In the genomic region with DNA sequence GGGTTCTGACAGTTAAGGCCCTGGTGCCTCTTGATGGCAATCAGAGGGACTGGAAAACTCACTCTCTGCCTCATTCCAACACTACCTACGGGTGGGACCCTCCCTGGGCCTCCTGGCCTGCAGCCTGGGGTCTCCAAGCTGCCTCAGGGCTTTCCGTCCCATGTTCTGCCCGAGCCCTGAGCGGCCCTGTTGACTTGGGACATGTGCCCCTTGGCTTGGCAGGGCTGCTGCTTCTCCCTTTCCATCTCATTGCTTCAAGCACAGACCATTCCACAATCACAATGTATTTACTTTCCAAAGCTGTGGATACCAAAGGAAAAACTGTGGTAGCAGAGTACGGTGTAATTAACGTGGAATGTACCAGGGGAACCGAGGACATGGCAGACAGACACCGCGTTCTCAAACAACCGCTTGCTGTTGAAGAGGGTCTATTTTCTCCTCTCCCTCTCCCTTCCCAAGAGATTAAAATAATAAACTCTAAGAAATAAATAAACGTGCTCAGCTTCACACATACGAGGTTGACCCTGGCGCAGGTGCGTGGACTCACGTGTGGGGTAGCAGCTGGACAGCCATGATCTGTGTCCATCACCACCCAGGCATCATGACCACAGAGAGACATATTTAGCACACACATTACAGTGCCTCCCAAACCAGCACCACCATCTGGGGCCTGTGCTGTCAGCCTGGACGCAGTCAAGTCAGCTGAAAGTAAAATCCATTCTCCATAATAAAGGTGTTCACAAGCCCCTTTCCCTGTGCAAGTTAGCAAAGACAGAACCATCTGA, we compare ENCODE assay signal across 25 cellular contexts.
DNase-seq lines count a peak whose midpoint lies in the region; ATAC-seq, FAIRE-seq and TF ChIP-seq lines count a peak whose summit lies in the region.
"Had no signal": no experiment of that assay in that cellular context is flagged by ENCODE, and none has a peak within 500 bp of the region (broad histone marks: within the 10 kb centered on the region; RNA-seq: fewer than 3 reads in every experiment).

No MANE protein-coding gene starts in this region.

- ATAC-seq in activated T-cell treated with anti-CD3 and anti-CD28 coated beads, Interleukin-2, amount 50 U/mL, for 72 hours (replicated peaks in 1 of 2): no peak
- no peak for ATAC-seq in CD8-positive, alpha-beta T cell
- ATAC-seq: activated CD8-positive, alpha-beta memory T cell treated with anti-CD3 and anti-CD28 coated beads, Interleukin-2, amount 10 ng/mL, durations not matched to agents 7 days and 5 days had no signal

- POLR2A ChIA-PET in CD8-positive, alpha-beta T cell (lab: Charles Lee): no interaction called here

- H3K36me3 ChIP-seq in BLaER1: no peaks in the 10 kb centered on the region
- H3K36me3 ChIP-seq in kidney (ENCODE audit: control insufficient read depth in 1 of 2, insufficient read depth in 2 of 2, low read length in 2 of 2): no peaks in the 10 kb centered on the region
- H3K36me3 ChIP-seq in CD8-positive, alpha-beta T cell (ENCODE audit: insufficient read depth, low read length): no peaks in the 10 kb centered on the region

- no peaks in the 10 kb centered on the region for H3K9me3 Mint-ChIP-seq in activated T-cell treated with anti-CD3 and anti-CD28 coated beads, Interleukin-2, amount 50 U/mL, for 72 hours
- no peaks in the 10 kb centered on the region for H3K9me3 Mint-ChIP-seq in CD8-positive, alpha-beta T cell
- H3K9me3 Mint-ChIP-seq: activated naive CD4-positive, alpha-beta T cell treated with anti-CD3 and anti-CD28 coated beads for 36 hours; activated T-helper 1 cell treated with anti-CD3 and anti-CD28 coated beads, Interleukin-12 subunit alpha, Interleukin-12 subunit beta, Interleukin-2, Interleukin-4 antibody, amounts not matched to agents 30 ng/mL and 10 ng/mL and 1 ng/mL, durations not matched to agents 14 hours and 24 hours and 36 hours; type B pancreatic cell had no signal

- no peak for FAIRE-seq in kidney (lab: Jason Lieb, UNC)
- FAIRE-seq: endometrium, islet of Langerhans had no signal

- TF ChIP-seq CTCF in VCaP (conservative IDR thresholded peaks at IDR 0.05): no peak
- TF ChIP-seq CTCF in kidney (IDR thresholded peaks at IDR 0.05; ENCODE audit: borderline replicate concordance, extremely low read depth, insufficient read depth): no peak
- TF ChIP-seq CTCF in CD8-positive, alpha-beta T cell (IDR thresholded peaks at IDR 0.05): no peak

- H3K4me1 ChIP-seq in BLaER1 (peaks cover 85% of the 10 kb centered on the region), kidney (ENCODE audit: control insufficient read depth in 1 of 2, insufficient read depth in 1 of 2, low read depth in 1 of 2, low read length in 2 of 2) (peaks cover 11 to 15% of the 10 kb centered on the region in 2 donors)
- H3K4me1 ChIP-seq in CD8-positive, alpha-beta T cell (ENCODE audit: insufficient read depth, low read length): no peaks in the 10 kb centered on the region

- H3K9ac ChIP-seq in BLaER1 (peak overlapping the region; percentile 29; the same call in 1 of the 2 replicates), kidney (ENCODE audit: low read length in 2 of 2) (no peak overlapping the region)

- H3K9me3 ChIP-seq in BLaER1: no peaks in the 10 kb centered on the region
- no peaks in the 10 kb centered on the region for H3K9me3 ChIP-seq in kidney (ENCODE audit: control insufficient read depth in 1 of 2, low read length in 2 of 2)
- no peaks in the 10 kb centered on the region for H3K9me3 ChIP-seq in CD8-positive, alpha-beta T cell (ENCODE audit: low read length)
- H3K9me3 ChIP-seq: psoas muscle had no signal

- DNase-seq in kidney (peak; percentile 49), posterior vena cava (ENCODE audit: low spot score) (peak; percentile 45), NCI-H526 treated with DMSO at 0.1 percent for 48 hours (lab: John Stamatoyannopoulos, UW) (no peak)
- DNase-seq in activated T-cell treated with anti-CD3 and anti-CD28 coated beads, Interleukin-2, amount 50 U/mL, for 72 hours: no peak
- no peak for DNase-seq in CD8-positive, alpha-beta T cell
- DNase-seq in activated CD8-positive, alpha-beta memory T cell treated with anti-CD3 and anti-CD28 coated beads for 24 hours: no peak
- DNase-seq: activated CD4-positive, alpha-beta T cell treated with anti-CD3 and anti-CD28 coated beads, Interleukin-2, amount 50 U/mL, for 1 hour; activated CD8-positive, alpha-beta memory T cell treated with anti-CD3 and anti-CD28 coated beads, Interleukin-2, amount 10 ng/mL, durations not matched to agents 7 days and 5 days; activated naive CD4-positive, alpha-beta T cell treated with anti-CD3 and anti-CD28 coated beads for 36 hours; caudate nucleus; dermis blood vessel endothelial cell; DND-41; H7; MV-4-11; NCI-H1436 treated with DMSO at 0.1 percent for 48 hours; NCI-H345; stimulated activated CD8-positive, alpha-beta memory T cell treated with anti-CD3 and anti-CD28 coated beads, Interleukin-4, amount 100 ng/mL, for 48 hours had no signal

- no peaks in the 10 kb centered on the region for H4K20me1 ChIP-seq in BLaER1

- CTCF ChIA-PET in CD8-positive, alpha-beta T cell (lab: Charles Lee): interaction anchor here (4.1 kb wide), 1 partner anchor 416 kb away, joined by 13 read pairs; no protein-coding TSS in a partner anchor

- H3K4me1 Mint-ChIP-seq in activated T-cell treated with anti-CD3 and anti-CD28 coated beads, Interleukin-2, amount 50 U/mL, for 72 hours (ENCODE audit: low read depth): no peaks in the 10 kb centered on the region
- peaks cover 7% of the 10 kb centered on the region for H3K4me1 Mint-ChIP-seq in CD8-positive, alpha-beta T cell (ENCODE audit: low read depth)

- H3K36me3 Mint-ChIP-seq in activated T-cell treated with anti-CD3 and anti-CD28 coated beads, Interleukin-2, amount 50 U/mL, for 72 hours (ENCODE audit: insufficient read depth in 2 of 2): no peaks in the 10 kb centered on the region
- peaks cover 2% of the 10 kb centered on the region for H3K36me3 Mint-ChIP-seq in CD8-positive, alpha-beta T cell
- H3K36me3 Mint-ChIP-seq: activated CD8-positive, alpha-beta memory T cell treated with anti-CD3 and anti-CD28 coated beads, Interleukin-2, amount 10 ng/mL, durations not matched to agents 7 days and 5 days had no signal

- no peak overlapping the region for H3K4me3 Mint-ChIP-seq in activated T-cell treated with anti-CD3 and anti-CD28 coated beads, Interleukin-2, amount 50 U/mL, for 72 hours
- no peak overlapping the region for H3K4me3 Mint-ChIP-seq in CD8-positive, alpha-beta T cell
- H3K4me3 Mint-ChIP-seq: activated CD8-positive, alpha-beta memory T cell treated with anti-CD3 and anti-CD28 coated beads, Interleukin-2, amount 10 ng/mL, durations not matched to agents 7 days and 5 days; activated naive CD4-positive, alpha-beta T cell treated with anti-CD3 and anti-CD28 coated beads for 36 hours; activated T-helper 1 cell treated with anti-CD3 and anti-CD28 coated beads, Interleukin-12 subunit alpha, Interleukin-12 subunit beta, Interleukin-2, Interleukin-4 antibody, amounts not matched to agents 30 ng/mL and 10 ng/mL and 1 ng/mL, durations not matched to agents 14 hours and 24 hours and 36 hours; type B pancreatic cell had no signal

- H3K4me2 ChIP-seq in BLaER1: peak overlapping the region; percentile 97

- H3K4me3 ChIP-seq in BLaER1 (no peak overlapping the region), kidney (ENCODE audit: low read length in 2 of 2) (no peak overlapping the region)
- no peak overlapping the region for H3K4me3 ChIP-seq in CD8-positive, alpha-beta T cell (ENCODE audit: low read depth, low read length)
- H3K4me3 ChIP-seq: psoas muscle, skin epidermis had no signal

- no peak overlapping the region for H3K27ac Mint-ChIP-seq in activated T-cell treated with anti-CD3 and anti-CD28 coated beads, Interleukin-2, amount 50 U/mL, for 72 hours
- H3K27ac Mint-ChIP-seq in CD8-positive, alpha-beta T cell: no peak overlapping the region
- H3K27ac Mint-ChIP-seq: activated CD8-positive, alpha-beta memory T cell treated with anti-CD3 and anti-CD28 coated beads, Interleukin-2, amount 10 ng/mL, durations not matched to agents 7 days and 5 days; activated naive CD4-positive, alpha-beta T cell treated with anti-CD3 and anti-CD28 coated beads for 36 hours; activated T-helper 1 cell treated with anti-CD3 and anti-CD28 coated beads, Interleukin-12 subunit alpha, Interleukin-12 subunit beta, Interleukin-2, Interleukin-4 antibody, amounts not matched to agents 30 ng/mL and 10 ng/mL and 1 ng/mL, durations not matched to agents 14 hours and 24 hours and 36 hours had no signal

- H3K27ac ChIP-seq in BLaER1 (peak overlapping the region; percentile 71), VCaP (peak overlapping the region; percentile 98), kidney (ENCODE audit: low read depth in 2 of 2, low read length in 2 of 2) (no peak overlapping the region)
- H3K27ac ChIP-seq in CD8-positive, alpha-beta T cell (ENCODE audit: low read depth, low read length): no peak overlapping the region
- H3K27ac ChIP-seq: psoas muscle had no signal

- H3K27me3 ChIP-seq in BLaER1: no peaks in the 10 kb centered on the region
- H3K27me3 ChIP-seq in CD8-positive, alpha-beta T cell (ENCODE audit: insufficient read depth, low read length): no peaks in the 10 kb centered on the region

- H3K27me3 Mint-ChIP-seq in activated T-cell treated with anti-CD3 and anti-CD28 coated beads, Interleukin-2, amount 50 U/mL, for 72 hours (ENCODE audit: low read depth): no peaks in the 10 kb centered on the region
- no peaks in the 10 kb centered on the region for H3K27me3 Mint-ChIP-seq in CD8-positive, alpha-beta T cell (ENCODE audit: low read depth)
- H3K27me3 Mint-ChIP-seq: activated CD8-positive, alpha-beta memory T cell treated with anti-CD3 and anti-CD28 coated beads, Interleukin-2, amount 10 ng/mL, durations not matched to agents 7 days and 5 days had no signal

- intact Hi-C loops in kidney (cut with DNase I): no loop called here
- intact Hi-C loops in posterior vena cava (cut with DNase I): no loop called here
- intact Hi-C loops in CD8-positive, alpha-beta T cell (cut with DNase I, micrococcal nuclease): no loop called here

Comparison
In these comparisons a context has a peak if more than half of its experiments do, and no peak if none do; other contexts are left out.
1. H3K27ac ChIP-seq: peak in BLaER1 (single experiment) and VCaP (single experiment); none in kidney (0 of 2) and CD8-positive, alpha-beta T cell (single experiment).
2. DNase-seq: peak in kidney (single experiment) and posterior vena cava (single experiment); none in NCI-H526 treated with DMSO at 0.1 percent for 48 hours (single experiment), activated T-cell treated with anti-CD3 and anti-CD28 coated beads, Interleukin-2, amount 50 U/mL, for 72 hours (0 of 2), CD8-positive, alpha-beta T cell (0 of 7) and activated CD8-positive, alpha-beta memory T cell treated with anti-CD3 and anti-CD28 coated beads for 24 hours (single experiment).